16 cellular contexts compared by ENCODE assay signal in genomic region chr7:42315631-42316030, GRCh38.
DNase-seq lines count a peak whose midpoint lies in the region; ATAC-seq and TF ChIP-seq lines count a peak whose summit lies in the region.
"Had no signal": no experiment of that assay in that cellular context is flagged by ENCODE, and none has a peak within 500 bp of the region (broad histone marks: within the 10 kb centered on the region; RNA-seq: fewer than 3 reads in every experiment).

No MANE protein-coding gene starts in this region.

- TF ChIP-seq CTCF in OCI-LY7 (conservative IDR thresholded peaks at IDR 0.05; ENCODE audit: low read length), result no peak
- no peak for TF ChIP-seq CTCF in epithelial cell of esophagus (IDR thresholded peaks at IDR 0.05; ENCODE audit: insufficient read depth, low read depth, low read length, missing control alignments)
- no peak for TF ChIP-seq CTCF in osteocyte (IDR thresholded peaks at IDR 0.05)
- no peak for TF ChIP-seq CTCF in mucosa of descending colon (IDR thresholded peaks at IDR 0.05)

- H3K4me2 ChIP-seq in OCI-LY7 (ENCODE audit: low read length), result peak overlapping the region; percentile 46

- no peaks in the 10 kb centered on the region for H3K9me2 ChIP-seq in OCI-LY7 (ENCODE audit: insufficient read depth, low read length)

- intact Hi-C loops in OCI-LY7 (cut with micrococcal nuclease; ENCODE audit: unreplicated experiment) (no loop called here), mucosa of descending colon (cut with DNase I, micrococcal nuclease) (no loop called here)

- H3K4me1 Mint-ChIP-seq in osteocyte (ENCODE audit: unreplicated experiment), result peaks cover 32% of the 10 kb centered on the region
- H3K4me1 Mint-ChIP-seq: activated CD4-positive, alpha-beta T cell treated with anti-CD3 and anti-CD28 coated beads, Interleukin-2, amount 10 ng/mL, durations not matched to agents 7 days and 5 days; CD4-positive, alpha-beta memory T cell had no signal

- H3K27ac Mint-ChIP-seq in osteocyte (ENCODE audit: unreplicated experiment), result peak overlapping the region; percentile 68
- H3K27ac Mint-ChIP-seq: activated CD4-positive, alpha-beta T cell treated with anti-CD3 and anti-CD28 coated beads, Interleukin-2, amount 10 ng/mL, durations not matched to agents 7 days and 5 days; activated T-helper 1 cell treated with anti-CD3 and anti-CD28 coated beads, Interleukin-12 subunit alpha, Interleukin-12 subunit beta, Interleukin-2, Interleukin-4 antibody, amounts not matched to agents 30 ng/mL and 10 ng/mL and 1 ng/mL, durations not matched to agents 14 hours and 24 hours and 36 hours; CD4-positive, alpha-beta memory T cell; T-helper 1 cell treated with Interleukin-12 subunit alpha and Interleukin-12 subunit beta and Interleukin-4 antibody, amounts not matched to agents 30 μg/mL and 1 μg/mL, for 36 hours had no signal

- H3K4me3 ChIP-seq in OCI-LY7 (ENCODE audit: low read depth, low read length, poor library complexity, severe bottlenecking) (peak overlapping the region; percentile 8), epithelial cell of esophagus (ENCODE audit: low read length) (no peak overlapping the region), mucosa of descending colon (no peak overlapping the region)
- H3K4me3 ChIP-seq: cardiac muscle cell, psoas muscle had no signal

- CTCF ChIA-PET in OCI-LY7 (lab: Charles Lee; ENCODE audit: unreplicated experiment), result no interaction called here

- peaks cover 18% of the 10 kb centered on the region for H3K36me3 Mint-ChIP-seq in osteocyte (ENCODE audit: unreplicated experiment)
- H3K36me3 Mint-ChIP-seq: CD4-positive, alpha-beta memory T cell had no signal

- H2AFZ ChIP-seq in OCI-LY7 (ENCODE audit: low read length), result peak overlapping the region; percentile 46; the same call in 1 of the 2 replicates

- ATAC-seq in mucosa of descending colon, result no peak
- ATAC-seq: psoas muscle; stimulated activated naive CD8-positive, alpha-beta T cell treated with anti-CD3 and anti-CD28 coated beads, Interleukin-15, Interleukin-2, amounts not matched to agents 100 U/mL and 50 U/mL, for 24 hours had no signal

- H3K36me3 ChIP-seq in OCI-LY7 (ENCODE audit: insufficient read depth, low read length) (no peaks in the 10 kb centered on the region), mucosa of descending colon (ENCODE audit: low read depth) (no peaks in the 10 kb centered on the region)
- H3K36me3 ChIP-seq: cardiac muscle cell had no signal

- H3K9me3 ChIP-seq in OCI-LY7 (ENCODE audit: low read length) (no peaks in the 10 kb centered on the region), mucosa of descending colon (no peaks in the 10 kb centered on the region)

- DNase-seq in EH (ENCODE audit: low read depth), result peak; percentile 71
- peak; percentile 43 for DNase-seq in OCI-LY7 (ENCODE audit: low spot score)
- DNase-seq in epithelial cell of esophagus (ENCODE audit: low read depth), result peak; percentile 32
- DNase-seq in osteocyte (ENCODE audit: extremely low spot score, unreplicated experiment), result no peak
- no peak for DNase-seq in SW 1271 (lab: John Stamatoyannopoulos, UW)
- DNase-seq in mucosa of descending colon, result no peak
- DNase-seq in stimulated activated naive CD4-positive, alpha-beta T cell (lab: John Stamatoyannopoulos, UW), result no peak
- DNase-seq in hypothalamus (lab: John Stamatoyannopoulos, UW), result no peak
- DNase-seq: activated CD4-positive, alpha-beta T cell treated with anti-CD3 and anti-CD28 coated beads, Interleukin-2, amount 10 ng/mL, durations not matched to agents 7 days and 5 days; CD4-positive, alpha-beta memory T cell; erythroblast; psoas muscle; stimulated activated naive CD8-positive, alpha-beta T cell treated with anti-CD3 and anti-CD28 coated beads, Interleukin-15, Interleukin-2, amounts not matched to agents 100 U/mL and 50 U/mL, for 24 hours had no signal

- H3K27ac ChIP-seq in OCI-LY7 (ENCODE audit: low read depth, low read length, poor library complexity, severe bottlenecking), result no peak overlapping the region
- H3K27ac ChIP-seq: cardiac muscle cell, psoas muscle had no signal

- no peaks in the 10 kb centered on the region for H3K79me2 ChIP-seq in OCI-LY7 (ENCODE audit: insufficient read depth, low read depth, low read length)

- H3K4me1 ChIP-seq in OCI-LY7 (ENCODE audit: insufficient read depth, low read length, poor library complexity, severe bottlenecking), result peaks cover 26% of the 10 kb centered on the region
- no peaks in the 10 kb centered on the region for H3K4me1 ChIP-seq in mucosa of descending colon (ENCODE audit: low read depth)
- H3K4me1 ChIP-seq: psoas muscle had no signal

- H4K20me1 ChIP-seq in OCI-LY7 (ENCODE audit: insufficient read depth, low read length), result no peaks in the 10 kb centered on the region

- peaks cover 20% of the 10 kb centered on the region for H3K27me3 Mint-ChIP-seq in osteocyte (ENCODE audit: unreplicated experiment)
- H3K27me3 Mint-ChIP-seq: activated CD4-positive, alpha-beta T cell treated with anti-CD3 and anti-CD28 coated beads, Interleukin-2, amount 10 ng/mL, durations not matched to agents 7 days and 5 days had no signal

- POLR2A ChIA-PET in OCI-LY7 (lab: Charles Lee), result interaction anchor here (0.7 kb wide), 1 partner anchor 738 kb away, joined by 3 read pairs; no protein-coding TSS in a partner anchor

- no TSS peak for BruUV-seq in OCI-LY7 (replicated peaks; lab: Mats Ljungman, UMichigan)

- peaks cover 27% of the 10 kb centered on the region for H3K9me3 Mint-ChIP-seq in osteocyte (ENCODE audit: unreplicated experiment)
- H3K9me3 Mint-ChIP-seq: activated CD4-positive, alpha-beta T cell treated with anti-CD3 and anti-CD28 coated beads, Interleukin-2, amount 10 ng/mL, durations not matched to agents 7 days and 5 days; activated T-helper 1 cell treated with anti-CD3 and anti-CD28 coated beads, Interleukin-12 subunit alpha, Interleukin-12 subunit beta, Interleukin-2, Interleukin-4 antibody, amounts not matched to agents 30 ng/mL and 10 ng/mL and 1 ng/mL, durations not matched to agents 14 hours and 24 hours and 36 hours had no signal

- H3K4me3 Mint-ChIP-seq in osteocyte (ENCODE audit: unreplicated experiment), result peak overlapping the region; percentile 59
- H3K4me3 Mint-ChIP-seq: activated CD4-positive, alpha-beta T cell treated with anti-CD3 and anti-CD28 coated beads, Interleukin-2, amount 10 ng/mL, durations not matched to agents 7 days and 5 days; activated T-helper 1 cell treated with anti-CD3 and anti-CD28 coated beads, Interleukin-12 subunit alpha, Interleukin-12 subunit beta, Interleukin-2, Interleukin-4 antibody, amounts not matched to agents 30 ng/mL and 10 ng/mL and 1 ng/mL, durations not matched to agents 14 hours and 24 hours and 36 hours; CD4-positive, alpha-beta memory T cell; T-helper 1 cell treated with Interleukin-12 subunit alpha and Interleukin-12 subunit beta and Interleukin-4 antibody, amounts not matched to agents 30 μg/mL and 1 μg/mL, for 36 hours had no signal

Comparison
In these comparisons a context has a peak if more than half of its experiments do, and no peak if none do; other contexts are left out.
1. DNase-seq: peak in EH (single experiment), OCI-LY7 (single experiment) and epithelial cell of esophagus (single experiment); none in osteocyte (single experiment), SW 1271 (0 of 2), mucosa of descending colon (0 of 3), stimulated activated naive CD4-positive, alpha-beta T cell (0 of 6) and hypothalamus (0 of 51).